Comparison of ENCODE assay signal across 19 cellular contexts in genomic region chr4:122914938-122915337, GRCh38. TPM values are rescaled to one million over a fixed set of nuclear protein-coding genes. Genes with fewer than 3 reads are reported as not detected.
DNase-seq lines count a peak whose midpoint lies in the region; FAIRE-seq and TF ChIP-seq lines count a peak whose summit lies in the region.
"Had no signal": no experiment of that assay in that cellular context is flagged by ENCODE, and none has a peak within 500 bp of the region (broad histone marks: within the 10 kb centered on the region; RNA-seq: fewer than 3 reads in every experiment).

No MANE protein-coding gene starts in this region.

- H3K4me2 ChIP-seq in astrocyte (ENCODE audit: low read length) (peak overlapping the region; percentile 69), neuronal stem cell (ENCODE audit: insufficient read depth, low read length, poor library complexity, severe bottlenecking) (no peak overlapping the region)
- H3K4me2 ChIP-seq: BLaER1 treated with 17β-estradiol and CSF1 and Interleukin-3, amounts not matched to agents 10 nM and 100 nM; hepatocyte had no signal

- H2AFZ ChIP-seq in astrocyte (ENCODE audit: low read depth, low read length) (no peak overlapping the region), neuronal stem cell (ENCODE audit: low read length) (no peak overlapping the region)

- H2BK12ac ChIP-seq in neuronal stem cell (ENCODE audit: low read length) = no peak overlapping the region

- no peaks in the 10 kb centered on the region for H3K79me1 ChIP-seq in neuronal stem cell (ENCODE audit: low read depth, low read length)

- H4K20me1 ChIP-seq in astrocyte (ENCODE audit: insufficient read depth, low read length) = no peaks in the 10 kb centered on the region
- H4K20me1 ChIP-seq: BLaER1 treated with 17β-estradiol and CSF1 and Interleukin-3, amounts not matched to agents 10 nM and 100 nM had no signal

- no peak overlapping the region for H3K18ac ChIP-seq in neuronal stem cell (ENCODE audit: low read length)

- peak; percentile 39 for DNase-seq in HT1080 (ENCODE audit: low read depth)
- peak; percentile 66 for DNase-seq in astrocyte (ENCODE audit: low read depth)
- peak; percentile 54 for DNase-seq in fibroblast of pulmonary artery (ENCODE audit: low read depth)
- no peak for DNase-seq in substantia nigra (lab: John Stamatoyannopoulos, UW)
- no peak for DNase-seq in neuronal stem cell (ENCODE audit: low spot score)
- no peak for DNase-seq in activated T-cell treated with anti-CD3 and anti-CD28 coated beads, Interleukin-2, amount 50 U/mL, for 24 hours
- DNase-seq in C1 segment of cervical spinal cord (lab: John Stamatoyannopoulos, UW) = no peak
- DNase-seq: activated CD8-positive, alpha-beta memory T cell treated with anti-CD3 and anti-CD28 coated beads for 24 hours; DMS 273 treated with DMSO at 0.1 percent for 48 hours; dorsolateral prefrontal cortex; MG63; stimulated activated naive CD4-positive, alpha-beta T cell treated with Interleukin-2 at 50 U/mL for 16 hours; T1000; transverse colon had no signal

- no peaks in the 10 kb centered on the region for H3K79me2 ChIP-seq in astrocyte (ENCODE audit: insufficient read depth, low read length)
- H3K79me2 ChIP-seq: hepatocyte had no signal

- peaks cover 20% of the 10 kb centered on the region for H3K4me1 Mint-ChIP-seq in astrocyte (ENCODE audit: low read depth, unreplicated experiment)
- no peaks in the 10 kb centered on the region for H3K4me1 Mint-ChIP-seq in activated T-cell treated with anti-CD3 and anti-CD28 coated beads, Interleukin-2, amount 50 U/mL, for 24 hours (ENCODE audit: low read depth)

- H3K27ac Mint-ChIP-seq in astrocyte (ENCODE audit: unreplicated experiment) = no peak overlapping the region
- H3K27ac Mint-ChIP-seq in activated T-cell treated with anti-CD3 and anti-CD28 coated beads, Interleukin-2, amount 50 U/mL, for 24 hours = no peak overlapping the region
- H3K27ac Mint-ChIP-seq: activated naive CD4-positive, alpha-beta T cell treated with anti-CD3 and anti-CD28 coated beads, Interleukin-2, amount 50 U/mL, for 72 hours had no signal

- TF ChIP-seq CTCF in astrocyte (IDR thresholded peaks at IDR 0.05; ENCODE audit: insufficient read depth, low read depth, low read length) (no peak), fibroblast of pulmonary artery (IDR thresholded peaks at IDR 0.05; ENCODE audit: low read length, missing control alignments) (no peak)

- H3K9me3 ChIP-seq in astrocyte (ENCODE audit: insufficient read depth, low read depth, low read length) = no peaks in the 10 kb centered on the region
- H3K9me3 ChIP-seq in neuronal stem cell (replicated peaks in 1 of 2; ENCODE audit: control insufficient read depth in 2 of 2, insufficient read depth in 1 of 2, low read depth in 1 of 2, low read length in 2 of 2) = no peaks in the 10 kb centered on the region
- H3K9me3 ChIP-seq: BLaER1 treated with 17β-estradiol and CSF1 and Interleukin-3, amounts not matched to agents 10 nM and 100 nM; MG63; right atrium auricular region; transverse colon had no signal

- no peak overlapping the region for H2BK5ac ChIP-seq in neuronal stem cell (ENCODE audit: low read length)

- no peak overlapping the region for H2AK5ac ChIP-seq in neuronal stem cell (ENCODE audit: low read depth, low read length)

- FAIRE-seq in astrocyte (lab: Jason Lieb, UNC) = peak; percentile 75
- FAIRE-seq: islet of Langerhans had no signal

- H3K4me1 ChIP-seq in astrocyte (ENCODE audit: insufficient read depth, low read length) (peaks cover 17% of the 10 kb centered on the region), neuronal stem cell (ENCODE audit: control insufficient read depth in 2 of 2, insufficient read depth in 1 of 2, low read depth in 1 of 2, low read length in 2 of 2) (no peaks in the 10 kb centered on the region)
- H3K4me1 ChIP-seq: BLaER1 treated with 17β-estradiol and CSF1 and Interleukin-3, amounts not matched to agents 10 nM and 100 nM; right atrium auricular region; transverse colon had no signal

- H3K27me3 ChIP-seq in astrocyte (ENCODE audit: insufficient read depth, low read length) (no peaks in the 10 kb centered on the region), neuronal stem cell (ENCODE audit: control insufficient read depth in 3 of 3, insufficient read depth in 3 of 3, low read depth in 1 of 3, low read length in 3 of 3) (no peaks in the 10 kb centered on the region)
- H3K27me3 ChIP-seq: BLaER1 treated with 17β-estradiol and CSF1 and Interleukin-3, amounts not matched to agents 10 nM and 100 nM; dorsolateral prefrontal cortex; hepatocyte; MG63; right atrium auricular region; transverse colon had no signal

- H4K8ac ChIP-seq in neuronal stem cell (ENCODE audit: low read depth, low read length) = no peak overlapping the region

- H3K14ac ChIP-seq in neuronal stem cell (ENCODE audit: low read length) = no peak overlapping the region

- H3K9me3 Mint-ChIP-seq in astrocyte (ENCODE audit: unreplicated experiment) = no peaks in the 10 kb centered on the region
- no peaks in the 10 kb centered on the region for H3K9me3 Mint-ChIP-seq in activated T-cell treated with anti-CD3 and anti-CD28 coated beads, Interleukin-2, amount 50 U/mL, for 24 hours
- H3K9me3 Mint-ChIP-seq: activated naive CD4-positive, alpha-beta T cell treated with anti-CD3 and anti-CD28 coated beads, Interleukin-2, amount 50 U/mL, for 72 hours had no signal

- H3K9ac ChIP-seq in astrocyte (ENCODE audit: low read length) (no peak overlapping the region), neuronal stem cell (ENCODE audit: low read depth, low read length, poor library complexity) (no peak overlapping the region)
- H3K9ac ChIP-seq: BLaER1 treated with 17β-estradiol and CSF1 and Interleukin-3, amounts not matched to agents 10 nM and 100 nM had no signal

- no peak overlapping the region for H3K4me3 Mint-ChIP-seq in astrocyte (ENCODE audit: unreplicated experiment)
- H3K4me3 Mint-ChIP-seq in activated T-cell treated with anti-CD3 and anti-CD28 coated beads, Interleukin-2, amount 50 U/mL, for 24 hours = no peak overlapping the region

- H4K91ac ChIP-seq in neuronal stem cell (ENCODE audit: low read depth, low read length, poor library complexity) = no peak overlapping the region

- H3K36me3 ChIP-seq in astrocyte (ENCODE audit: insufficient read depth, low read length) = no peaks in the 10 kb centered on the region
- H3K36me3 ChIP-seq in neuronal stem cell (replicated peaks in 1 of 2; ENCODE audit: control insufficient read depth in 2 of 2, insufficient read depth in 2 of 2, low read length in 2 of 2) = peaks cover 4 to 76% of the 10 kb centered on the region in 2 donors
- H3K36me3 ChIP-seq: right atrium auricular region, transverse colon had no signal

- H3K36me3 Mint-ChIP-seq in astrocyte (ENCODE audit: low read depth, unreplicated experiment) = no peaks in the 10 kb centered on the region
- H3K36me3 Mint-ChIP-seq in activated T-cell treated with anti-CD3 and anti-CD28 coated beads, Interleukin-2, amount 50 U/mL, for 24 hours (ENCODE audit: low read depth) = no peaks in the 10 kb centered on the region
- H3K36me3 Mint-ChIP-seq: activated naive CD4-positive, alpha-beta T cell treated with anti-CD3 and anti-CD28 coated beads, Interleukin-2, amount 50 U/mL, for 72 hours had no signal

- H2BK120ac ChIP-seq in neuronal stem cell (ENCODE audit: low read depth, low read length) = no peak overlapping the region

- H3K4ac ChIP-seq in neuronal stem cell (ENCODE audit: low read length) = no peak overlapping the region

- H3K27ac ChIP-seq in astrocyte (ENCODE audit: low read depth, low read length) (no peak overlapping the region), substantia nigra (ENCODE audit: low read depth, low read length, poor library complexity, severe bottlenecking) (no peak overlapping the region), neuronal stem cell (replicated peaks; ENCODE audit: low read length) (no peak overlapping the region)
- H3K27ac ChIP-seq: BLaER1 treated with 17β-estradiol and CSF1 and Interleukin-3, amounts not matched to agents 10 nM and 100 nM; dorsolateral prefrontal cortex; hepatocyte; right atrium auricular region; transverse colon had no signal

- H3K23ac ChIP-seq in neuronal stem cell (ENCODE audit: low read depth, low read length, poor library complexity) = no peak overlapping the region

- no peak overlapping the region for H2BK15ac ChIP-seq in neuronal stem cell (ENCODE audit: low read length)

- no peaks in the 10 kb centered on the region for H3K27me3 Mint-ChIP-seq in astrocyte (ENCODE audit: low read depth, unreplicated experiment)
- H3K27me3 Mint-ChIP-seq in activated T-cell treated with anti-CD3 and anti-CD28 coated beads, Interleukin-2, amount 50 U/mL, for 24 hours = no peaks in the 10 kb centered on the region

- WGBS in neuronal stem cell (ENCODE audit: extremely low coverage in 2 of 2, insufficient read length in 2 of 2, insufficient replicate concordance in 1 of 2), 2 donors = no CpG with 5 or more reads among the region's 3 CpGs

- H3K4me3 ChIP-seq in astrocyte (ENCODE audit: insufficient read depth, low read depth, low read length) (no peak overlapping the region), fibroblast of pulmonary artery (replicated peaks; ENCODE audit: low read depth, low read length) (no peak overlapping the region), neuronal stem cell (ENCODE audit: low read length in 2 of 2) (no peak overlapping the region)
- H3K4me3 ChIP-seq: BLaER1 treated with 17β-estradiol and CSF1 and Interleukin-3, amounts not matched to agents 10 nM and 100 nM; dorsolateral prefrontal cortex; hepatocyte; MG63; right atrium auricular region; transverse colon had no signal

RNA-seq across cellular contexts. Expression of gene NUDT6, which starts 7.5 kb away (rescaled TPM):
- total RNA-seq in HT1080 (2014; rRNA removed; shearing (Covaris generic)) = 13.6 and 14.6 TPM in 2 replicates
- 10.3 TPM in 2 replicates for polyA plus RNA-seq in HT1080 (2015; cell fraction: cytosol; rRNA removed)
- 20.6 and 22.7 TPM in 2 replicates for polyA plus RNA-seq in HT1080 (2015; cell fraction: nucleus; rRNA removed)
- 4.0 TPM in 2 replicates for total RNA-seq in astrocyte
- 13.7 TPM for polyA plus RNA-seq in neuronal stem cell (2013, experiment 1 of 2)
- polyA plus RNA-seq in neuronal stem cell (2013, experiment 2 of 2) = 13.6 TPM

Comparison
In these comparisons a context has a peak if more than half of its experiments do, and no peak if none do; other contexts are left out.
1. DNase-seq: peak in HT1080 (single experiment), astrocyte (single experiment) and fibroblast of pulmonary artery (single experiment); none in substantia nigra (0 of 49), neuronal stem cell (single experiment), activated T-cell treated with anti-CD3 and anti-CD28 coated beads, Interleukin-2, amount 50 U/mL, for 24 hours (single experiment) and C1 segment of cervical spinal cord (0 of 14).